In genomic region chr3:160435747-160436146, GRCh38 we compare ENCODE assay signal across 1 cellular context.
TF ChIP-seq lines count a peak whose summit lies in the region.

No MANE protein-coding gene starts in this region.

TF ChIP-seq in GM12878, 131 proteins besides CTCF, POLR2A, EP300 and RAD21:
- TF ChIP-seq FOS (IDR thresholded peaks at IDR 0.05; ENCODE audit: borderline replicate concordance, extremely low read depth, insufficient read length) (no peak), ZBTB40 (IDR thresholded peaks at IDR 0.05; ENCODE audit: borderline replicate concordance) (no peak), ZNF687 (IDR thresholded peaks at IDR 0.05) (no peak), TAF1 (IDR thresholded peaks at IDR 0.05; ENCODE audit: borderline replicate concordance, low read depth, low read length) (no peak), PRDM15 (CRISPR knock-in tag; IDR thresholded peaks at IDR 0.05) (no peak), CBX5 (IDR thresholded peaks at IDR 0.05; ENCODE audit: low read depth) (no peak), PBX3 (IDR thresholded peaks at IDR 0.05; ENCODE audit: insufficient replicate concordance, low read depth, low read length) (no peak), MXI1 (IDR thresholded peaks at IDR 0.05; ENCODE audit: low read depth, low read length) (no peak), BACH1 (IDR thresholded peaks at IDR 0.05; ENCODE audit: borderline replicate concordance) (no peak), SREBF1 (IDR thresholded peaks at IDR 0.05; ENCODE audit: low read length) (no peak), MLLT1 (IDR thresholded peaks at IDR 0.05) (no peak), WRNIP1 (IDR thresholded peaks at IDR 0.05; ENCODE audit: borderline replicate concordance, low read depth, low read length) (no peak), SRF (IDR thresholded peaks at IDR 0.05; ENCODE audit: low read depth in 2 of 2, low read length in 2 of 2) (no peak)
